ENCODE assay signal across 25 cellular contexts in the genomic region with DNA sequence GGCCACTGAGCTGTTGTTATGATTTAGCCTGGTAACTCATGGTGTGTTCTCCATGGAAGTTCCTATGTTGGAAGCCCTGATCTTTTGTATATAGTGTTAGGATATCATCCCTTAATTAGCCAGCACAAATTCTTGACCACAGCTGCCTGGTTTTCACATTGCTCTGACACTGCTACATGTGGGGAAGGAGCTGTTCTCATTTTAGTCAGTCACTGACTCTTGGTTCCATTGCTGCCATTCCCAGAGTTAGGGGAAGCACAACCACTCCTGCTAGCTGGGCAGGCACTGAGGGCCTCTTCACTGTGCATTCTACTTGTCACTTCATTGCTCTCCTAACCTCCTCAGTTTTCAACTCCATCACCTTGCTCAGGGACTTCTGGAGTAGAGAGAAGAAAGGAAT.
DNase-seq lines count a peak whose midpoint lies in the region; ATAC-seq and TF ChIP-seq lines count a peak whose summit lies in the region.
"Had no signal": no experiment of that assay in that cellular context is flagged by ENCODE, and none has a peak within 500 bp of the region (broad histone marks: within the 10 kb centered on the region; RNA-seq: fewer than 3 reads in every experiment).

No MANE protein-coding gene starts in this region.

- no peak overlapping the region for H3K27ac ChIP-seq in heart right ventricle
- H3K27ac ChIP-seq: SJCRH30 had no signal

- H3K4me3 ChIP-seq in heart right ventricle, result no peak overlapping the region
- H3K4me3 ChIP-seq: K562, SJCRH30 had no signal

- intact Hi-C loops in heart right ventricle (cut with DNase I) (no loop called here), cardiac septum (cut with DNase I) (no loop called here)
- intact Hi-C loops in activated CD4-positive, alpha-beta T cell treated with anti-CD3 and anti-CD28 coated beads, Interleukin-2, amount 10 ng/mL, durations not matched to agents 24 days and 14 days (cut with micrococcal nuclease), result no loop called here

- no peaks in the 10 kb centered on the region for H3K4me1 Mint-ChIP-seq in activated CD4-positive, alpha-beta T cell treated with anti-CD3 and anti-CD28 coated beads, Interleukin-2, amount 10 ng/mL, durations not matched to agents 24 days and 14 days

- no peaks in the 10 kb centered on the region for H3K9me3 ChIP-seq in heart right ventricle
- H3K9me3 ChIP-seq: BE2C had no signal

- no peak for TF ChIP-seq CTCF in heart right ventricle (IDR thresholded peaks at IDR 0.05)

- no peaks in the 10 kb centered on the region for H3K9me3 Mint-ChIP-seq in activated CD4-positive, alpha-beta T cell treated with anti-CD3 and anti-CD28 coated beads, Interleukin-2, amount 10 ng/mL, durations not matched to agents 24 days and 14 days
- H3K9me3 Mint-ChIP-seq: HFFc6 had no signal

- H3K36me3 Mint-ChIP-seq in activated CD4-positive, alpha-beta T cell treated with anti-CD3 and anti-CD28 coated beads, Interleukin-2, amount 10 ng/mL, durations not matched to agents 24 days and 14 days (ENCODE audit: low read depth), result peaks cover 2% of the 10 kb centered on the region

- H3K27me3 ChIP-seq in heart right ventricle, result no peaks in the 10 kb centered on the region
- H3K27me3 ChIP-seq: BE2C, SJCRH30 had no signal

- no peaks in the 10 kb centered on the region for H3K27me3 Mint-ChIP-seq in activated CD4-positive, alpha-beta T cell treated with anti-CD3 and anti-CD28 coated beads, Interleukin-2, amount 10 ng/mL, durations not matched to agents 24 days and 14 days
- H3K27me3 Mint-ChIP-seq: CD4-positive, CD25-positive, alpha-beta regulatory T cell had no signal

- H3K4me1 ChIP-seq in heart right ventricle, result peaks cover 0 to 62% (median 20%) of the 10 kb centered on the region in 9 donors
- H3K4me1 ChIP-seq: SJCRH30 had no signal

- no peak overlapping the region for H3K27ac Mint-ChIP-seq in activated CD4-positive, alpha-beta T cell treated with anti-CD3 and anti-CD28 coated beads, Interleukin-2, amount 10 ng/mL, durations not matched to agents 24 days and 14 days
- H3K27ac Mint-ChIP-seq: HFFc6 had no signal

- DNase-seq in heart right ventricle, result no peak
- no peak for DNase-seq in cardiac septum (ENCODE audit: low spot score)
- DNase-seq in myocyte (ENCODE audit: low read depth), result peak; percentile 36
- DNase-seq in activated CD4-positive, alpha-beta T cell treated with anti-CD3 and anti-CD28 coated beads, Interleukin-2, amount 10 ng/mL, durations not matched to agents 24 days and 14 days, result no peak
- DNase-seq in NCI-H2171 treated with DMSO at 0.1 percent for 48 hours (lab: John Stamatoyannopoulos, UW), result no peak
- DNase-seq in SIG-M5 treated with dmso at 0.1 percent for 504 hours (lab: John Stamatoyannopoulos, UW; ENCODE audit: unreplicated experiment), result no peak
- DNase-seq: BE2C; CD4-positive, CD25-positive, alpha-beta regulatory T cell; COR-L47; DMS 273 treated with DMSO at 0.1 percent for 48 hours; GF-D8; H7; HFFc6; NCI-H1092 treated with DMSO at 0.1 percent for 48 hours; NCI-H187; NCI-H2107; NCI-H2227 treated with DMSO at 0.1 percent for 48 hours; NCI-H510A treated with DMSO at 0.1 percent for 48 hours; NCI-H774; PC-3; RPMI8226; SJCRH30 had no signal

- no peak overlapping the region for H3K4me3 Mint-ChIP-seq in activated CD4-positive, alpha-beta T cell treated with anti-CD3 and anti-CD28 coated beads, Interleukin-2, amount 10 ng/mL, durations not matched to agents 24 days and 14 days
- H3K4me3 Mint-ChIP-seq: CD4-positive, CD25-positive, alpha-beta regulatory T cell; HFFc6 had no signal

- peaks cover 0 to 29% (median 0%) of the 10 kb centered on the region in 9 donors for H3K36me3 ChIP-seq in heart right ventricle
- H3K36me3 ChIP-seq: BE2C, SJCRH30 had no signal

- ATAC-seq in heart right ventricle (peak in 5 of 8 donors; percentile 11 to 38 (median 25)), HG02885 (IDR thresholded peaks at IDR 0.05; ENCODE audit: poor library complexity, unreplicated experiment) (peak; percentile 51), esophagus mucosa (no peak)
- ATAC-seq: K562, PC-3 had no signal
